Comparison of ENCODE assay signal across 9 cellular contexts in genomic region chr4:100907465-100908454, GRCh38.
A peak's percentile ranks its signal among the peaks of the same experiment; 100 is the strongest.
DNase-seq lines count a peak whose midpoint lies in the region; ATAC-seq and TF ChIP-seq lines count a peak whose summit lies in the region.
"Had no signal": no experiment of that assay in that cellular context is flagged by ENCODE, and none has a peak within 500 bp of the region (broad histone marks: within the 10 kb centered on the region; RNA-seq: fewer than 3 reads in every experiment).

No MANE protein-coding gene starts in this region.

- H3K4me3 ChIP-seq in Loucy (ENCODE audit: low read length, poor library complexity, severe bottlenecking): no peak overlapping the region

- H3K36me3 ChIP-seq in Loucy (ENCODE audit: insufficient read depth, low read length): no peaks in the 10 kb centered on the region

- no peak overlapping the region for H3K4me3 Mint-ChIP-seq in nephron progenitor cell
- no peak overlapping the region for H3K4me3 Mint-ChIP-seq in activated naive CD4-positive, alpha-beta T cell treated with anti-CD3 and anti-CD28 coated beads, Interleukin-2, amount 10 ng/mL, durations not matched to agents 7 days and 5 days

- H3K79me2 ChIP-seq in Loucy (ENCODE audit: insufficient read depth, low read length): no peaks in the 10 kb centered on the region

- CTCF ChIA-PET in activated naive CD4-positive, alpha-beta T cell treated with anti-CD3 and anti-CD28 coated beads, Interleukin-2, amount 10 ng/mL, durations not matched to agents 7 days and 5 days (lab: Charles Lee): interaction anchor here (0.7 kb wide), 1 partner anchor 80 kb away, joined by 3 read pairs; no protein-coding TSS in a partner anchor

- no peaks in the 10 kb centered on the region for H3F3A ChIP-seq in Loucy (ENCODE audit: low read depth)

- ATAC-seq in HG03108 (IDR thresholded peaks at IDR 0.05; ENCODE audit: unreplicated experiment): no peak

- H3K9me2 ChIP-seq in Loucy (replicated peaks; ENCODE audit: low read depth, low read length): no peaks in the 10 kb centered on the region

- TF ChIP-seq CTCF in Loucy (conservative IDR thresholded peaks at IDR 0.05; ENCODE audit: low read length) (peak; percentile 62), nephron progenitor cell (IDR thresholded peaks at IDR 0.05) (no peak)

- H3K27me3 ChIP-seq in Loucy (ENCODE audit: insufficient read depth, low read length, poor library complexity, severe bottlenecking): no peaks in the 10 kb centered on the region

- no peak overlapping the region for H3K9ac ChIP-seq in Loucy (ENCODE audit: low read depth, low read length, poor library complexity, severe bottlenecking)

- 0 out of 2 replicates have a peak overlapping the region, but pooled peaks have one; percentile 1 for H2AFZ ChIP-seq in Loucy (ENCODE audit: low read length)

- peak overlapping the region; percentile 19 for H3K27ac Mint-ChIP-seq in nephron progenitor cell
- H3K27ac Mint-ChIP-seq in activated naive CD4-positive, alpha-beta T cell treated with anti-CD3 and anti-CD28 coated beads, Interleukin-2, amount 10 ng/mL, durations not matched to agents 7 days and 5 days: no peak overlapping the region

- no peaks in the 10 kb centered on the region for H3K9me3 Mint-ChIP-seq in nephron progenitor cell
- H3K9me3 Mint-ChIP-seq in activated naive CD4-positive, alpha-beta T cell treated with anti-CD3 and anti-CD28 coated beads, Interleukin-2, amount 10 ng/mL, durations not matched to agents 7 days and 5 days: no peaks in the 10 kb centered on the region

- no peaks in the 10 kb centered on the region for H3K36me3 Mint-ChIP-seq in nephron progenitor cell (ENCODE audit: low read depth)
- H3K36me3 Mint-ChIP-seq in activated naive CD4-positive, alpha-beta T cell treated with anti-CD3 and anti-CD28 coated beads, Interleukin-2, amount 10 ng/mL, durations not matched to agents 7 days and 5 days: no peaks in the 10 kb centered on the region

- H3K9me3 ChIP-seq in Loucy (ENCODE audit: insufficient read depth, low read depth, low read length): no peaks in the 10 kb centered on the region

- DNase-seq in EL: peak; percentile 7
- peak; percentile 2 to 32 for DNase-seq in dermis microvascular lymphatic vessel endothelial cell (ENCODE audit: low read depth in 2 of 2)
- DNase-seq in nephron progenitor cell: no peak
- no peak for DNase-seq in activated naive CD4-positive, alpha-beta T cell treated with anti-CD3 and anti-CD28 coated beads, Interleukin-2, amount 10 ng/mL, durations not matched to agents 7 days and 5 days
- DNase-seq in occipital lobe (lab: John Stamatoyannopoulos, UW): no peak
- no peak for DNase-seq in ureter (ENCODE audit: low spot score)
- DNase-seq: activated naive CD4-positive, alpha-beta T cell had no signal

- no peak overlapping the region for H3K4me2 ChIP-seq in Loucy (ENCODE audit: low read depth, low read length, poor library complexity, severe bottlenecking)

- H3K4me1 Mint-ChIP-seq in nephron progenitor cell: no peaks in the 10 kb centered on the region
- H3K4me1 Mint-ChIP-seq in activated naive CD4-positive, alpha-beta T cell treated with anti-CD3 and anti-CD28 coated beads, Interleukin-2, amount 10 ng/mL, durations not matched to agents 7 days and 5 days: no peaks in the 10 kb centered on the region

- H4K20me1 ChIP-seq in Loucy (ENCODE audit: insufficient read depth, low read length, poor library complexity, severe bottlenecking): no peaks in the 10 kb centered on the region

- no peaks in the 10 kb centered on the region for H3K4me1 ChIP-seq in Loucy (ENCODE audit: insufficient read depth, low read length, poor library complexity, severe bottlenecking)

- H3K27me3 Mint-ChIP-seq in nephron progenitor cell (ENCODE audit: low read depth, poor library complexity): peaks cover 9% of the 10 kb centered on the region
- peaks cover 9% of the 10 kb centered on the region for H3K27me3 Mint-ChIP-seq in activated naive CD4-positive, alpha-beta T cell treated with anti-CD3 and anti-CD28 coated beads, Interleukin-2, amount 10 ng/mL, durations not matched to agents 7 days and 5 days

Comparison
In these comparisons a context has a peak if more than half of its experiments do, and no peak if none do; other contexts are left out.
1. DNase-seq: peak in EL (single experiment) and dermis microvascular lymphatic vessel endothelial cell (2 of 2); none in nephron progenitor cell (single experiment), activated naive CD4-positive, alpha-beta T cell treated with anti-CD3 and anti-CD28 coated beads, Interleukin-2, amount 10 ng/mL, durations not matched to agents 7 days and 5 days (single experiment), occipital lobe (single experiment) and ureter (single experiment).